ENCODE assay signal across 18 cellular contexts in the genomic region with DNA sequence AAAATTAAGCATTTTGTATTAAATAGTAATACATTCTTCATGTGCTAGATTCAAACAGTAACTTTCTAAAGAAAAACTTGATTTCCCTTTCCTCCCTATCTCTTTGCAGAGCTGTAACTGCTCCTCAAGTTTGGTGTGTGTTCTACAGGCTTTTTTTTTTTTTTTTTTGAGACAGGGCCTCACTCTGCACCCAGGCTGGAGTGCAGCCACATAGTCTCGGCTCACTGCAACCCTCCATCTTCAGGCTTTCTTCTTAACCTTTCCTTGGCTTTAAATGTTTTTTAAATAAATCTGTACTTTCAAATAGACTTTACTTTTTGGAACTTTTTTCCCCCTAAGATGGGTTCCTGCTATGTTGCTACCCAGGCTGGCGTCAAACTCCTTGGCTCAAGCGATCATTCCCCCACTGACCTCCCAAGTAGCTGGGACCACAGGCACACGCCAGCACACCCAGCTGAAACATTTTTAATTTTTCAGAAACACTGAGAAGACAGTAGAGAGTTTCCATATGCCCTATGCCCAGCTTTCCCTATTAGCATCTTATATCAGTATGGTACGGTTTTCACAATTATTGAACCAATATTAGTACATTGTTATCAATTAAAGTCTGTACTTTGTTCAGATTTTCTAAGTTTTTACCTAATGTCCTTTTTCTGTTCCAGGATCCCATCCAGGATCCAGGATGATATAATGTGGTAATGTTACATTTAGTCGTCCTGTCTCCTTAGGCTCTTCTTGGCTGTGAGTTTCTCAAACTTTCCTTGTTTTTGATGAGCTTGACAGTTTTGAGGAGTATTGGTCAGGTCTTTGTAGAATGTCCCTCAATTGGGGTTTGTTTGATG. TPM values are rescaled to one million over a fixed set of nuclear protein-coding genes. Genes with fewer than 3 reads are reported as not detected.
DNase-seq lines count a peak whose midpoint lies in the region; ATAC-seq, FAIRE-seq and TF ChIP-seq lines count a peak whose summit lies in the region.
"Had no signal": no experiment of that assay in that cellular context is flagged by ENCODE, and none has a peak within 500 bp of the region (broad histone marks: within the 10 kb centered on the region; RNA-seq: fewer than 3 reads in every experiment).

No MANE protein-coding gene starts in this region.

- 91% methylated on average over 6 of the region's 6 CpGs for WGBS in A549 (ENCODE audit: missing lambda C conversion rate)

- POLR2A ChIA-PET in A549 (lab: Yijun Ruan, JAX), result no interaction called here
- POLR2A ChIA-PET in CD4-positive, alpha-beta T cell (lab: Charles Lee), result interaction anchor here (0.7 to 0.9 kb wide), 2 partner anchors 9 to 11 kb away, joined by 3 to 4 read pairs; a partner anchor contains a TSS
- POLR2A ChIA-PET in activated CD8-positive, alpha-beta T cell treated with anti-CD3 and anti-CD28 coated beads for 36 hours (lab: Charles Lee), result interaction anchor here (0.6 to 2.1 kb wide), 5 partner anchors 8 to 233 kb away, joined by 3 to 7 read pairs (median 3); a partner anchor contains a TSS

- H3K27ac Mint-ChIP-seq in CD4-positive, alpha-beta T cell, result peak overlapping the region; percentile 2
- H3K27ac Mint-ChIP-seq in activated CD8-positive, alpha-beta T cell treated with anti-CD3 and anti-CD28 coated beads for 36 hours, result peak overlapping the region; percentile 69
- no peak overlapping the region for H3K27ac Mint-ChIP-seq in nephron progenitor cell
- H3K27ac Mint-ChIP-seq: GM23338 had no signal

- TF ChIP-seq EP300 in A549 (IDR thresholded peaks at IDR 0.05), result no peak

- peak overlapping the region; percentile 71 for H3K4me3 Mint-ChIP-seq in CD4-positive, alpha-beta T cell
- no peak overlapping the region for H3K4me3 Mint-ChIP-seq in activated CD8-positive, alpha-beta T cell treated with anti-CD3 and anti-CD28 coated beads for 36 hours
- no peak overlapping the region for H3K4me3 Mint-ChIP-seq in nephron progenitor cell
- H3K4me3 Mint-ChIP-seq: GM23338 had no signal

- no peak overlapping the region for H3K4me2 ChIP-seq in A549
- H3K4me2 ChIP-seq: GM23338 had no signal

- no peak overlapping the region for H3K4me3 ChIP-seq in A549
- H3K4me3 ChIP-seq: GM23338, upper lobe of right lung had no signal

- H3K27ac ChIP-seq in A549, result no peak overlapping the region
- no peak overlapping the region for H3K27ac ChIP-seq in CD4-positive, alpha-beta T cell (ENCODE audit: low read depth, low read length)
- H3K27ac ChIP-seq: upper lobe of right lung had no signal

- no peak for TF ChIP-seq CTCF in A549 (IDR thresholded peaks at IDR 0.05)
- TF ChIP-seq CTCF in CD4-positive, alpha-beta T cell (IDR thresholded peaks at IDR 0.05), result no peak
- no peak for TF ChIP-seq CTCF in activated CD8-positive, alpha-beta T cell treated with anti-CD3 and anti-CD28 coated beads for 36 hours (IDR thresholded peaks at IDR 0.05)
- no peak for TF ChIP-seq CTCF in nephron progenitor cell (IDR thresholded peaks at IDR 0.05)

- no peaks in the 10 kb centered on the region for H3K9me3 Mint-ChIP-seq in CD4-positive, alpha-beta T cell
- peaks cover 4% of the 10 kb centered on the region for H3K9me3 Mint-ChIP-seq in activated CD8-positive, alpha-beta T cell treated with anti-CD3 and anti-CD28 coated beads for 36 hours
- peaks cover 21% of the 10 kb centered on the region for H3K9me3 Mint-ChIP-seq in nephron progenitor cell
- H3K9me3 Mint-ChIP-seq: GM23338 had no signal

- TF ChIP-seq RAD21 in A549 (conservative IDR thresholded peaks at IDR 0.05 in 1 of 2, IDR thresholded peaks at IDR 0.05 in 1 of 2), result no peak

- peaks cover 90% of the 10 kb centered on the region for H3K4me1 Mint-ChIP-seq in CD4-positive, alpha-beta T cell (ENCODE audit: low read depth)
- peaks cover 82% of the 10 kb centered on the region for H3K4me1 Mint-ChIP-seq in activated CD8-positive, alpha-beta T cell treated with anti-CD3 and anti-CD28 coated beads for 36 hours (ENCODE audit: low read depth)
- H3K4me1 Mint-ChIP-seq in nephron progenitor cell, result peaks cover 20% of the 10 kb centered on the region

- DNase-seq in A549 (ENCODE audit: low read depth in 1 of 2, low spot score in 1 of 2) (no peak), left cardiac atrium (no peak), nephron progenitor cell (no peak), kidney tubule cell (ENCODE audit: low spot score) (no peak), DMS153 treated with DMSO at 0.1 percent for 48 hours (lab: John Stamatoyannopoulos, UW; ENCODE audit: unreplicated experiment) (no peak)
- no peak for DNase-seq in CD4-positive, alpha-beta T cell
- DNase-seq in activated CD8-positive, alpha-beta T cell treated with anti-CD3 and anti-CD28 coated beads for 36 hours, result no peak
- DNase-seq: activated gamma-delta T cell; AML-193; cortex of kidney; NCI-H1092 treated with DMSO at 0.1 percent for 48 hours; NCI-H2081; NCI-H524; stimulated activated CD4-positive, alpha-beta T cell treated with anti-CD3 and anti-CD28 coated beads, Interleukin-1b, Interleukin-23, amount 100 ng/mL, for 48 hours; stimulated activated naive CD4-positive, alpha-beta T cell treated with Interleukin-2 at 50 U/mL for 16 hours; upper lobe of right lung had no signal

- intact Hi-C loops in CD4-positive, alpha-beta T cell (cut with DNase I, micrococcal nuclease), result loop anchor here in 1 of 2 experiments (5.0 kb wide), 1 partner anchor 35 kb away; no protein-coding TSS in a partner anchor
- intact Hi-C loops in activated CD8-positive, alpha-beta T cell treated with anti-CD3 and anti-CD28 coated beads for 36 hours (cut with micrococcal nuclease), result no loop called here
- intact Hi-C loops in left cardiac atrium (cut with DNase I), result no loop called here

- FAIRE-seq in A549 (lab: Jason Lieb, UNC), result no peak

- ATAC-seq in A549 (no peak), left cardiac atrium (peak; percentile 38 to 55), GM21515 (IDR thresholded peaks at IDR 0.05; ENCODE audit: unreplicated experiment) (no peak)
- ATAC-seq in CD4-positive, alpha-beta T cell (ENCODE audit: poor library complexity), result no peak
- ATAC-seq in activated CD8-positive, alpha-beta T cell treated with anti-CD3 and anti-CD28 coated beads for 36 hours, result no peak
- ATAC-seq: GM23338, upper lobe of right lung had no signal

- no peaks in the 10 kb centered on the region for H3K27me3 ChIP-seq in CD4-positive, alpha-beta T cell (ENCODE audit: control insufficient read depth, insufficient read depth, low read length)
- H3K27me3 ChIP-seq: upper lobe of right lung had no signal

- no peaks in the 10 kb centered on the region for H3K27me3 Mint-ChIP-seq in CD4-positive, alpha-beta T cell
- no peaks in the 10 kb centered on the region for H3K27me3 Mint-ChIP-seq in activated CD8-positive, alpha-beta T cell treated with anti-CD3 and anti-CD28 coated beads for 36 hours
- no peaks in the 10 kb centered on the region for H3K27me3 Mint-ChIP-seq in nephron progenitor cell (ENCODE audit: low read depth, poor library complexity)

- 0 out of 3 replicates have a peak, but pooled peaks cover 11% of the 10 kb centered on the region for H3K4me1 ChIP-seq in A549

- CTCF ChIA-PET in A549 (lab: Yijun Ruan, JAX), result interaction anchor here (0.6 to 0.7 kb wide), 2 partner anchors 12 to 61 kb away, joined by 3 read pairs; no protein-coding TSS in a partner anchor
- CTCF ChIA-PET in CD4-positive, alpha-beta T cell (lab: Charles Lee), result interaction anchor here (0.9 to 1.2 kb wide), 3 partner anchors 14 to 915 kb away, joined by 3 read pairs; no protein-coding TSS in a partner anchor
- CTCF ChIA-PET in activated CD8-positive, alpha-beta T cell treated with anti-CD3 and anti-CD28 coated beads for 36 hours (lab: Charles Lee), result interaction anchor here (0.9 to 2.2 kb wide), 11 partner anchors 8 to 157 kb away, joined by 3 to 7 read pairs (median 3); a partner anchor contains a TSS

- no peaks in the 10 kb centered on the region for H3K9me3 ChIP-seq in A549
- H3K9me3 ChIP-seq in CD4-positive, alpha-beta T cell (ENCODE audit: control insufficient read depth, low read length), result no peaks in the 10 kb centered on the region
- H3K9me3 ChIP-seq: upper lobe of right lung had no signal

- H3K36me3 Mint-ChIP-seq in CD4-positive, alpha-beta T cell (ENCODE audit: low read depth), result peaks cover 79% of the 10 kb centered on the region
- peaks cover 64% of the 10 kb centered on the region for H3K36me3 Mint-ChIP-seq in activated CD8-positive, alpha-beta T cell treated with anti-CD3 and anti-CD28 coated beads for 36 hours (ENCODE audit: low read depth)
- H3K36me3 Mint-ChIP-seq in nephron progenitor cell (ENCODE audit: low read depth), result peaks cover 40% of the 10 kb centered on the region

- no peak for TF ChIP-seq POLR2A in A549 (IDR thresholded peaks at IDR 0.05; ENCODE audit: low read length)

TF ChIP-seq in A549, 52 proteins besides CTCF, POLR2A, EP300 and RAD21:
- TF ChIP-seq, protein P1, sequence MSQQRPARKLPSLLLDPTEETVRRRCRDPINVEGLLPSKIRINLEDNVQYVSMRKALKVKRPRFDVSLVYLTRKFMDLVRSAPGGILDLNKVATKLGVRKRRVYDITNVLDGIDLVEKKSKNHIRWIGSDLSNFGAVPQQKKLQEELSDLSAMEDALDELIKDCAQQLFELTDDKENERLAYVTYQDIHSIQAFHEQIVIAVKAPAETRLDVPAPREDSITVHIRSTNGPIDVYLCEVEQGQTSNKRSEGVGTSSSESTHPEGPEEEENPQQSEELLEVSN (IDR thresholded peaks at IDR 0.05; ENCODE audit: borderline replicate concordance, low read depth), result no peak
- TF ChIP-seq MAFK (IDR thresholded peaks at IDR 0.05; ENCODE audit: partially characterized antibody), result peak; percentile 73
- no peak for TF ChIP-seq TP53 (CRISPR knock-in tag; IDR thresholded peaks at IDR 0.05)
- no peak for TF ChIP-seq NFE2L2 (conservative IDR thresholded peaks at IDR 0.05; ENCODE audit: low read length)

RNA-seq across cellular contexts. Expression of a gene that starts 9.2 kb away (rescaled TPM):
- polyA plus RNA-seq in A549 (2011; rRNA removed) (33.4 and 42.4 TPM in 2 replicates), A549 (2017; fragmentation: RNase III; extraction: RNeasy Plus Mini Kit Qiagen cat#74134 plus additional on column Dnase treatment) (43.8 to 58.0 TPM (median 57.4 TPM) in 3 replicates)
- polyA plus RNA-seq in A549 (2012; cell fraction: cytosol; rRNA removed), result 53.4 and 84.5 TPM in 2 replicates
- 18.8 and 66.4 TPM in 2 replicates for polyA plus RNA-seq in A549 (2012; cell fraction: nucleus; rRNA removed)
- 10.5 and 11.3 TPM in 2 replicates for polyA minus RNA-seq in A549 (2011; rRNA and poly(A)+ RNA removed)
- total RNA-seq in CD4-positive, alpha-beta T cell, result 100 to 1,000 TPM; 185 to 192 TPM
- 10 to 100 TPM; 93.8 to 96.9 TPM for total RNA-seq in activated CD8-positive, alpha-beta T cell treated with anti-CD3 and anti-CD28 coated beads for 36 hours
- total RNA-seq in left cardiac atrium, result 10 to 100 TPM; 54.9 to 63.6 TPM

Comparison
In these comparisons a context has a peak if more than half of its experiments do, and no peak if none do; other contexts are left out.
1. ATAC-seq: peak in left cardiac atrium (2 of 2); none in A549 (0 of 2), CD4-positive, alpha-beta T cell (single experiment), activated CD8-positive, alpha-beta T cell treated with anti-CD3 and anti-CD28 coated beads for 36 hours (single experiment) and GM21515 (single experiment).